2 cellular contexts compared by ENCODE assay signal in the genomic region with DNA sequence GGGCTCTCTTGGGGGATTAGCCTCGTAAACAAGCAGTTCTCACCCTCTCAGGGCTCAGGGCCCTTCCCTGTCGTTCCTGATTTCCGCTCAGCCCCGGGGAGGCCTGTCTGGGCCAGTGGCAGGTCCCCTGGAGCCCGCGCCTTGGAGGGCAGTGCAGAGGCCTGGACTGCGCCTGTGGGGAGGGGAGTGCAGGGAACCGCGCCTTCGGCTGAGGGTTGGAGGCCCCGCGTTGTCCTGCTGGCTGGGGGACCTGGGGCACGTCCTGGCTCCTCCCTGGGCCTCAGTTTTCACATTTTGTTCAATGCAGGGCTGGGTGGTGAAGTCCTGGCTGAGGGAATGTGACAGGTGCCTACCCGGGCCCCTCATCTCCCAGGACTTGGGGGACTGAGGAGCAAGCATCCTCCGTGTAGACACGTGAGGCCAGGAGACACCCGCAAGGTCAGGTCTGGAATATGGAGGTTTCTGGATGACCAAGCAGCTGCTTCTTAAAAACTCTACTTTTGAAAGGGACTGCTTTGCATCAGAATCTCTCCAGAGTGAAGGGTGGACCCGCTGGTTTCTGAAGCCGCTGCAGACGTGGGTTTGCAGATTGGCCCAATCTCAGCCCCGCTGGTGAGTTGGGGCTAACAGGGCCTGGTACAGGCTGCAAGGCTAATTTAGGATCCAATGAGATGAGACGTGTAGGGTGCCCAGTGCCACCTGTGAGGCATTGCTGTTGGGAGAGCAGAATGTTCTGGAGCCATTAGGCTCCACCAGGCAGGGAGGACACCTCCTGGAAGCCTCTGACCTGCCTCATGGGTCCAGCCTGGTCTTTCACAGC.
TF ChIP-seq lines count a peak whose summit lies in the region.

No MANE protein-coding gene starts in this region.

TF ChIP-seq in HEK293, 187 proteins besides CTCF, POLR2A, EP300 and RAD21:
- no peak for TF ChIP-seq ZNF529 (tag by site-specific recombination; IDR thresholded peaks at IDR 0.05; ENCODE audit: insufficient replicate concordance)
- 0 out of 2 replicates have a peak, but pooled peaks have one; percentile 32 for TF ChIP-seq GLIS1 (tag by site-specific recombination; IDR thresholded peaks at IDR 0.05)

TF ChIP-seq in H1, 55 proteins besides CTCF, POLR2A, EP300 and RAD21:
- TF ChIP-seq TCF12 (IDR thresholded peaks at IDR 0.05; ENCODE audit: low read depth, low read length) (no peak), SIN3A (conservative IDR thresholded peaks at IDR 0.05 in 1 of 2, IDR thresholded peaks at IDR 0.05 in 1 of 2; ENCODE audit: low read depth in 1 of 2, low read length in 2 of 2) (no peak), RXRA (IDR thresholded peaks at IDR 0.05; ENCODE audit: insufficient read depth, low read depth, low read length) (no peak), SIRT6 (IDR thresholded peaks at IDR 0.05; ENCODE audit: low read length) (no peak), E2F6 (IDR thresholded peaks at IDR 0.05) (0 out of 2 replicates have a peak, but pooled peaks have one; percentile 22)
- TF ChIP-seq, protein P1, sequence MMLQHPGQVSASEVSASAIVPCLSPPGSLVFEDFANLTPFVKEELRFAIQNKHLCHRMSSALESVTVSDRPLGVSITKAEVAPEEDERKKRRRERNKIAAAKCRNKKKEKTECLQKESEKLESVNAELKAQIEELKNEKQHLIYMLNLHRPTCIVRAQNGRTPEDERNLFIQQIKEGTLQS (IDR thresholded peaks at IDR 0.05; ENCODE audit: insufficient read depth, low read depth, low read length), result no peak
